In the genomic region with DNA sequence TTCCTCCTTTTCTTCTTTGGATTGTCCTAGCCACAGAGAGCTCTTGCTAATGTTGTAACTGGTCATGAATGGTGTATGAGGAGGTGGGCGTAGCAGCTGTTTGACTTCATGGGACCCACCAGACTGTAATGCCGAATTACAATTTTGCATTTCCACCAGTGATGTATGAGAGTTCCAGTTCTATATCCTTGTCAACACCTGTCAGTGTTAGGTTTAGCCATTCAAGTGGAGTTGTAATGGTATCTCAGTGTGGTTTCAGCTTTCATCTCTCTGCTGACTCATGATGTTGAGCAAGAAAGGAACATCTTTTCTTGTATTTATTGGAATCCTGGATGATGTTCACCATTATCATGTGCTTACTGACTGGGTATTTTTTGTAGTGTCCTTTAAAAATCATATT, we compare ENCODE assay signal across 8 cellular contexts. TPM values are rescaled to one million over a fixed set of nuclear protein-coding genes. Genes with fewer than 3 reads are reported as not detected.
DNase-seq lines count a peak whose midpoint lies in the region; ATAC-seq and TF ChIP-seq lines count a peak whose summit lies in the region.

No MANE protein-coding gene starts in this region.

- no peaks in the 10 kb centered on the region for H3K36me3 ChIP-seq in tibial artery

- no peaks in the 10 kb centered on the region for H3K9me3 Mint-ChIP-seq in activated T-helper 17 cell treated with anti-CD3 and anti-CD28 coated beads, Interleukin-2, amount 50 U/mL, for 72 hours

- no peak overlapping the region for H3K27ac ChIP-seq in tibial artery

- H3K27me3 Mint-ChIP-seq in activated T-helper 17 cell treated with anti-CD3 and anti-CD28 coated beads, Interleukin-2, amount 50 U/mL, for 72 hours, result no peaks in the 10 kb centered on the region

- no peak for TF ChIP-seq POLR2A in lower leg skin (IDR thresholded peaks at IDR 0.05)

- H3K27ac Mint-ChIP-seq in activated T-helper 17 cell treated with anti-CD3 and anti-CD28 coated beads, Interleukin-2, amount 50 U/mL, for 72 hours, result peak overlapping the region; percentile 49

- intact Hi-C loops in tibial artery (cut with DNase I; ENCODE audit: low total_unique reads) (loop anchor here (5.0 kb wide), 1 partner anchor 68 kb away; no protein-coding TSS in a partner anchor), lower leg skin (cut with DNase I; ENCODE audit: low total_unique reads) (no loop called here)

- H3K4me1 Mint-ChIP-seq in activated T-helper 17 cell treated with anti-CD3 and anti-CD28 coated beads, Interleukin-2, amount 50 U/mL, for 72 hours, result peaks cover 68% of the 10 kb centered on the region

- peaks cover 0 to 66% (median 37%) of the 10 kb centered on the region in 4 donors for H3K4me1 ChIP-seq in tibial artery

- ATAC-seq in GM21390 (IDR thresholded peaks at IDR 0.05; ENCODE audit: unreplicated experiment), result peak; percentile 42
- peak; percentile 72 for ATAC-seq in activated T-helper 17 cell treated with anti-CD3 and anti-CD28 coated beads, Interleukin-2, amount 50 U/mL, for 72 hours (replicated peaks)

- no peaks in the 10 kb centered on the region for H3K27me3 ChIP-seq in tibial artery

- H3K36me3 Mint-ChIP-seq in activated T-helper 17 cell treated with anti-CD3 and anti-CD28 coated beads, Interleukin-2, amount 50 U/mL, for 72 hours (ENCODE audit: low read depth), result peaks cover 28% of the 10 kb centered on the region

- TF ChIP-seq CTCF in tibial artery (IDR thresholded peaks at IDR 0.05) (no peak), lower leg skin (IDR thresholded peaks at IDR 0.05) (no peak)

- H3K4me3 Mint-ChIP-seq in activated T-helper 17 cell treated with anti-CD3 and anti-CD28 coated beads, Interleukin-2, amount 50 U/mL, for 72 hours, result peak overlapping the region; percentile 97

- WGBS in lower leg skin, 2 donors, result 88 to 90% methylated on average over 2 of the region's 2 CpGs

- peak; percentile 59 for DNase-seq in Daoy (ENCODE audit: low read depth)
- DNase-seq in HT1080 (ENCODE audit: low read depth), result peak; percentile 75
- peak; percentile 77 for DNase-seq in myocyte (ENCODE audit: low read depth)
- DNase-seq in tibial artery, result no peak
- no peak for DNase-seq in ureter (ENCODE audit: low spot score)
- no peak for DNase-seq in lower leg skin (ENCODE audit: low spot score in 2 of 2)

- no peak overlapping the region for H3K4me3 ChIP-seq in tibial artery
- H3K4me3 ChIP-seq in lower leg skin (ENCODE audit: low read depth, poor library complexity, severe bottlenecking), result no peak overlapping the region

- H3K9me3 ChIP-seq in tibial artery, result no peaks in the 10 kb centered on the region

RNA-seq across cellular contexts. Expression of a gene that starts 5.1 kb away (rescaled TPM):
- 26.2 and 41.1 TPM in 2 replicates for total RNA-seq in Daoy (2014; rRNA removed; shearing (Covaris generic))
- total RNA-seq in HT1080 (2014; rRNA removed; shearing (Covaris generic)), result 38.1 and 39.1 TPM in 2 replicates
- 21.5 and 25.1 TPM in 2 replicates for polyA plus RNA-seq in HT1080 (2015; cell fraction: cytosol; rRNA removed)
- 236 and 253 TPM in 2 replicates for polyA plus RNA-seq in HT1080 (2015; cell fraction: nucleus; rRNA removed)
- 10 to 100 TPM; 68.2 to 82.2 TPM for total RNA-seq in activated T-helper 17 cell treated with anti-CD3 and anti-CD28 coated beads, Interleukin-2, amount 50 U/mL, for 72 hours
- total RNA-seq in myocyte (81.3 and 85.3 TPM in 2 replicates), ureter (87.3 TPM), lower leg skin (10 to 100 TPM; 60.0 to 93.4 (median 71.7) TPM)
- 146 TPM for polyA plus RNA-seq in myocyte (2012)

Comparison
In these comparisons a context has a peak if more than half of its experiments do, and no peak if none do; other contexts are left out.
1. DNase-seq: peak in Daoy (single experiment), HT1080 (single experiment) and myocyte (single experiment); none in tibial artery (0 of 2), ureter (single experiment) and lower leg skin (0 of 2).